15 cellular contexts compared by ENCODE assay signal in genomic region chr10:4046722-4047354, GRCh38.
"Had no signal": no experiment of that assay in that cellular context is flagged by ENCODE, and none has a peak within 500 bp of the region (broad histone marks: within the 10 kb centered on the region; RNA-seq: fewer than 3 reads in every experiment).

No MANE protein-coding gene starts in this region.

- H3K4me1 ChIP-seq: gastrocnemius medialis, right lobe of liver had no signal

- H3K4me3 ChIP-seq: gastrocnemius medialis, mucosa of descending colon, right lobe of liver, stomach had no signal

- H3K9me3 ChIP-seq: right lobe of liver had no signal

- ATAC-seq: activated CD4-positive, CD25-positive, alpha-beta regulatory T cell treated with anti-CD3 and anti-CD28 coated beads, Interleukin-2, amount 50 U/mL, for 24 hours; gastrocnemius medialis; mucosa of descending colon had no signal

- H3K36me3 ChIP-seq: brain microvascular endothelial cell, gastrocnemius medialis, right lobe of liver, stomach had no signal

- DNase-seq: activated CD4-positive, alpha-beta T cell treated with anti-CD3 and anti-CD28 coated beads, Interleukin-2, amount 10 ng/mL, durations not matched to agents 7 days and 5 days; activated gamma-delta T cell treated with Interleukin-2 at 50 U/mL for 16 hours; activated T-cell treated with anti-CD3 and anti-CD28 coated beads, Interleukin-2, amount 50 U/mL, for 1 hour; aorta; brain microvascular endothelial cell; effector memory CD4-positive, alpha-beta T cell; gastrocnemius medialis; mucosa of descending colon; posterior cingulate gyrus; right lobe of liver; small intestine; stimulated activated CD4-positive, alpha-beta T cell treated with anti-CD3 and anti-CD28 coated beads, Interleukin-2, amount 100 ng/mL, for 24 hours; stomach had no signal

- H3K27me3 ChIP-seq: brain microvascular endothelial cell, gastrocnemius medialis, right lobe of liver, stomach had no signal

- H3K27ac ChIP-seq: brain microvascular endothelial cell, gastrocnemius medialis, right lobe of liver, VCaP had no signal
